35 cellular contexts compared by ENCODE assay signal in genomic region chr3:71921036-71921435, GRCh38.
"Had no signal": no experiment of that assay in that cellular context is flagged by ENCODE, and none has a peak within 500 bp of the region (broad histone marks: within the 10 kb centered on the region; RNA-seq: fewer than 3 reads in every experiment).

No MANE protein-coding gene starts in this region.

- H3K4me3 ChIP-seq: MG63 had no signal

- DNase-seq: Karpas-422, Kasumi-1, MG63, MM.1S, MV-4-11, NCI-H1048, NCI-H1092, NCI-H1092 treated with DMSO at 0.1 percent for 48 hours, NCI-H1105, NCI-H1105 treated with DMSO at 0.1 percent for 48 hours, NCI-H1417, NCI-H1417 treated with DMSO at 0.1 percent for 48 hours, NCI-H1436, NCI-H1436 treated with DMSO at 0.1 percent for 48 hours, NCI-H146, NCI-H1694, NCI-H1694 treated with DMSO at 0.1 percent for 48 hours, NCI-H187, NCI-H187 treated with DMSO at 0.1 percent for 48 hours, NCI-H1930, NCI-H2029, NCI-H2029 treated with DMSO at 0.1 percent for 48 hours, NCI-H2081, NCI-H2081 treated with DMSO at 0.1 percent for 48 hours, NCI-H2107, NCI-H2171, NCI-H2171 treated with DMSO at 0.1 percent for 48 hours, NCI-H2227 treated with DMSO at 0.1 percent for 48 hours, NCI-H226, NCI-H345, NCI-H446, NCI-H446 treated with DMSO at 0.1 percent for 48 hours, NCI-H510A, NCI-H510A treated with DMSO at 0.1 percent for 48 hours, NCI-H524 had no signal

- H3K36me3 ChIP-seq: MG63 had no signal

- H3K27me3 ChIP-seq: MG63 had no signal

- H3K9me3 ChIP-seq: MG63 had no signal
